ENCODE assay signal across 1 cellular context in the genomic region with DNA sequence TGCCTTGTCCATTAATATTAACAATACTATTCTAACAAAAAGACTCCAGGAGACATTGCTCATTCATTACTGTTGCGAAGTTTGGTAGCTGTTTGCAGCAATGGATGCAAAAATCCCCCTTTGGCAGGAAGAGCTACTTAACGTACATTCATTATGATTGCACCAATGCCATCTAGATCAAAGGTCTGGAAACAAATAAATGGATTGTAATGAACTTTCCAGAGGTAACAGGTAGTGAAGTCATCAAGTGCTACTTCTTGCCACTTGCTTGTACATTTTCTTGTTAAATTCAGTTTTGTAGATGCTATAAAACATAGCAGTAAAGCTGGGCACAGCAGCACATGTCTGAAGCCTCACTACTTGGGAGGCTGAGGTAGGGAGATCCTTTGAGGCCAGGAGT.
A peak's percentile ranks its signal among the peaks of the same experiment; 100 is the strongest.
TF ChIP-seq lines count a peak whose summit lies in the region.

No MANE protein-coding gene starts in this region.

TF ChIP-seq in HEK293, 187 proteins besides CTCF, POLR2A, EP300 and RAD21 (continued from another document):
- TF ChIP-seq, protein P1, sequence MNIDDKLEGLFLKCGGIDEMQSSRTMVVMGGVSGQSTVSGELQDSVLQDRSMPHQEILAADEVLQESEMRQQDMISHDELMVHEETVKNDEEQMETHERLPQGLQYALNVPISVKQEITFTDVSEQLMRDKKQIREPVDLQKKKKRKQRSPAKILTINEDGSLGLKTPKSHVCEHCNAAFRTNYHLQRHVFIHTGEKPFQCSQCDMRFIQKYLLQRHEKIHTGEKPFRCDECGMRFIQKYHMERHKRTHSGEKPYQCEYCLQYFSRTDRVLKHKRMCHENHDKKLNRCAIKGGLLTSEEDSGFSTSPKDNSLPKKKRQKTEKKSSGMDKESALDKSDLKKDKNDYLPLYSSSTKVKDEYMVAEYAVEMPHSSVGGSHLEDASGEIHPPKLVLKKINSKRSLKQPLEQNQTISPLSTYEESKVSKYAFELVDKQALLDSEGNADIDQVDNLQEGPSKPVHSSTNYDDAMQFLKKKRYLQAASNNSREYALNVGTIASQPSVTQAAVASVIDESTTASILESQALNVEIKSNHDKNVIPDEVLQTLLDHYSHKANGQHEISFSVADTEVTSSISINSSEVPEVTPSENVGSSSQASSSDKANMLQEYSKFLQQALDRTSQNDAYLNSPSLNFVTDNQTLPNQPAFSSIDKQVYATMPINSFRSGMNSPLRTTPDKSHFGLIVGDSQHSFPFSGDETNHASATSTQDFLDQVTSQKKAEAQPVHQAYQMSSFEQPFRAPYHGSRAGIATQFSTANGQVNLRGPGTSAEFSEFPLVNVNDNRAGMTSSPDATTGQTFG (tag by site-specific recombination; IDR thresholded peaks at IDR 0.05; ENCODE audit: borderline replicate concordance): no peak
- TF ChIP-seq MYNN (tag by site-specific recombination; IDR thresholded peaks at IDR 0.05; ENCODE audit: borderline replicate concordance) (no peak), PRDM1 (tag by site-specific recombination; IDR thresholded peaks at IDR 0.05) (no peak), ZNF280D (tag by site-specific recombination; IDR thresholded peaks at IDR 0.05) (no peak), ZNF473 (tag by site-specific recombination; IDR thresholded peaks at IDR 0.05) (no peak), ZNF561 (tag by site-specific recombination; IDR thresholded peaks at IDR 0.05; ENCODE audit: borderline replicate concordance) (no peak), INSM2 (tag by site-specific recombination; IDR thresholded peaks at IDR 0.05) (no peak), ZNF555 (tag by site-specific recombination; conservative IDR thresholded peaks at IDR 0.05) (no peak), PRDM6 (tag by site-specific recombination; IDR thresholded peaks at IDR 0.05) (peak; percentile 31; the same call in 1 of the 2 replicates)
TF ChIP-seq in HEK293: peak in this region for 2.
